8 cellular contexts compared by ENCODE assay signal in genomic region chr2:144513388-144514100, GRCh38. TPM values are rescaled to one million over a fixed set of nuclear protein-coding genes. Genes with fewer than 3 reads are reported as not detected.
A peak's percentile ranks its signal among the peaks of the same experiment; 100 is the strongest.
DNase-seq lines count a peak whose midpoint lies in the region; ATAC-seq and TF ChIP-seq lines count a peak whose summit lies in the region.

No MANE protein-coding gene starts in this region.

- H3K4me3 ChIP-seq in A673 (ENCODE audit: low read depth, low read length, poor library complexity, severe bottlenecking) (peak overlapping the region; percentile 66), OCI-LY3 (ENCODE audit: low read length) (peak overlapping the region; percentile 73), fibroblast of mammary gland (ENCODE audit: control insufficient read depth, low read depth, low read length) (peak overlapping the region; percentile 23)

- ATAC-seq in HG03432 (IDR thresholded peaks at IDR 0.05; ENCODE audit: unreplicated experiment) = no peak

- H3K4me1 Mint-ChIP-seq in nephron progenitor cell = peaks cover 73% of the 10 kb centered on the region

- peak overlapping the region; percentile 98 for H3K27ac ChIP-seq in A673 (ENCODE audit: low read depth, low read length, poor library complexity, severe bottlenecking)
- H3K27ac ChIP-seq in OCI-LY3 (ENCODE audit: low read length) = no peak overlapping the region

- H2AFZ ChIP-seq in OCI-LY3 (ENCODE audit: low read depth, low read length) = no peak overlapping the region

- DNase-seq in A673 (ENCODE audit: low spot score) (peak; percentile 51), fibroblast of mammary gland (ENCODE audit: low read depth) (peak; percentile 78), nephron progenitor cell (no peak), CD1c-positive myeloid dendritic cell (ENCODE audit: extremely low spot score) (no peak), HPDE6-E6E7 (ENCODE audit: extremely low spot score) (no peak), HK-2 (ENCODE audit: unreplicated experiment) (no peak)

- H3K27me3 ChIP-seq in A673 (replicated peaks; ENCODE audit: insufficient read depth, low read depth, low read length, poor library complexity) (no peaks in the 10 kb centered on the region), OCI-LY3 (ENCODE audit: low read depth, low read length) (peaks cover 49% of the 10 kb centered on the region)

- H3K9me3 Mint-ChIP-seq in nephron progenitor cell = no peaks in the 10 kb centered on the region

- H3K4me2 ChIP-seq in OCI-LY3 (ENCODE audit: low read length) = peak overlapping the region; percentile 96

- POLR2A ChIA-PET in A673 (lab: Charles Lee; ENCODE audit: low non-redundant PET) = interaction anchor here (0.6 to 0.7 kb wide), 2 partner anchors 19 to 843 kb away, joined by 3 read pairs; no protein-coding TSS in a partner anchor

- H4K20me1 ChIP-seq in OCI-LY3 (ENCODE audit: insufficient read depth, low read length) = peaks cover 26% of the 10 kb centered on the region; the same call in 1 of the 2 replicates

- H3K9me3 ChIP-seq in A673 (ENCODE audit: low read depth, low read length, poor library complexity, severe bottlenecking) (no peaks in the 10 kb centered on the region), OCI-LY3 (ENCODE audit: insufficient read depth, low read length) (no peaks in the 10 kb centered on the region)

- H3K36me3 Mint-ChIP-seq in nephron progenitor cell (ENCODE audit: low read depth) = no peaks in the 10 kb centered on the region

- H3K36me3 ChIP-seq in A673 (ENCODE audit: insufficient read depth, low read length, poor library complexity, severe bottlenecking) = peaks cover 38% of the 10 kb centered on the region
- H3K36me3 ChIP-seq in OCI-LY3 (replicated peaks; ENCODE audit: low read depth, low read length) = peaks cover 6% of the 10 kb centered on the region

- no TSS peak for BruUV-seq in A673 (replicated peaks; lab: Mats Ljungman, UMichigan)

- peaks cover 65% of the 10 kb centered on the region for H3K79me2 ChIP-seq in OCI-LY3 (ENCODE audit: low read length)

- no peaks in the 10 kb centered on the region for H3K27me3 Mint-ChIP-seq in nephron progenitor cell (ENCODE audit: low read depth, poor library complexity)

- H3K9ac ChIP-seq in OCI-LY3 (ENCODE audit: low read length) = peak overlapping the region; percentile 43

- H3K4me3 Mint-ChIP-seq in nephron progenitor cell = peak overlapping the region; percentile 93

- H3K27ac Mint-ChIP-seq in nephron progenitor cell = peak overlapping the region; percentile 27

- peaks cover 51% of the 10 kb centered on the region for H3K4me1 ChIP-seq in A673 (ENCODE audit: insufficient read depth, low read length, poor library complexity, severe bottlenecking)
- H3K4me1 ChIP-seq in OCI-LY3 (ENCODE audit: low read length) = peaks cover 74% of the 10 kb centered on the region

- TF ChIP-seq CTCF in A673 (conservative IDR thresholded peaks at IDR 0.05; ENCODE audit: low read depth, low read length) (no peak), OCI-LY3 (IDR thresholded peaks at IDR 0.05; ENCODE audit: low read depth, low read length) (no peak), fibroblast of mammary gland (conservative IDR thresholded peaks at IDR 0.05; ENCODE audit: control insufficient read depth, insufficient read depth, low read depth, low read length) (no peak), nephron progenitor cell (IDR thresholded peaks at IDR 0.05) (no peak)

- intact Hi-C loops in A673 (cut with micrococcal nuclease; ENCODE audit: unreplicated experiment) = loop anchor here (2.0 to 10.0 kb wide), 3 partner anchors 53 to 1801 kb away; no protein-coding TSS in a partner anchor

- CTCF ChIA-PET in A673 (lab: Charles Lee) = no interaction called here

RNA-seq across cellular contexts. Expression of gene ZEB2, which starts 6.4 kb away (rescaled TPM):
- total RNA-seq in A673 (2021) = 146 TPM in 2 replicates

Comparison
In these comparisons a context has a peak if more than half of its experiments do, and no peak if none do; other contexts are left out.
1. DNase-seq: peak in A673 (single experiment) and fibroblast of mammary gland (single experiment); none in nephron progenitor cell (single experiment), CD1c-positive myeloid dendritic cell (single experiment), HPDE6-E6E7 (single experiment) and HK-2 (single experiment).
2. H3K4me3 ChIP-seq: peak in every context shown above with its lines; median percentile 73 in OCI-LY3; 66 in A673; 23 in fibroblast of mammary gland.